ENCODE assay signal across 1 cellular context in the genomic region with DNA sequence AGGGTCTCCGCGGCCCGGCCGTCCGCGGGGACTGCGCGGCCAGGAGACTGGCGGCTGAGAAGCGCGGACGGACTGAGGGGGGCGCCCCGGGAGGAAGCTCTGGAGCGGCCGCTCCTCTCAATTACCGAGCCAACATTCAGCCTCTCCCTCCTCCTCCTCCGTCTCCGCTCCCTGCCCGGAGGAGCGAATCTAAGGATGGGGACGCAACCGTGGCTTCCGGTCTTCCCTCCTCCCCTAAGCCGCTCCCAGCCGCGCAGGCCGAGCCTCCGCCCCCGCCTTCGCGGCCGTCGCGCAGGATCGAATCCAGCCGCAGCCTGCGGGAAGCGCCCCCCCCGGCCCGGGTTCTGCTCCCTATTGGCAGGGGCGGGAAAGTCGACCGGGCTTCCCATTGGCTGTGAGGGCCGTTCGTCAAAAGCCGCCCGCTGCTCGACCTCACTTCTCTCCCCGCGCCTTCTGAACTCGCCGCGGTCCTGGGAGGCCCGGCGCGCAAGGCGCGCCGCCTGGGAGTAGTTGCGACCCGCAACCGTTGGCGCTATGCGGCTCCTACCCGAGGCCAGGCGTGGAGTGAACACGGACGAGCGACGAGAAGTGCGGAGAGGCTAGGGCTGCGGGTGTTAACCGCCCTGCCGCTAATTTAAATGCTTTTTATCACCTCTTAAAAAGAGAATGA.
TF ChIP-seq lines count a peak whose summit lies in the region.

Gene HNRNPLL (minus strand): TSS at position 197 of the 670 bp plus-strand sequence. CDS start 302 bp downstream, outside the sequence.

TF ChIP-seq in K562, 482 proteins besides CTCF, POLR2A, EP300 and RAD21 (continued from another document and continues in another):
- TF ChIP-seq GTF3C2 (IDR thresholded peaks at IDR 0.05; ENCODE audit: borderline replicate concordance, extremely low read depth, insufficient read length) (peak; percentile 86), FOXJ3 (CRISPR knock-in tag; IDR thresholded peaks at IDR 0.05) (no peak), CBFB (CRISPR knock-in tag; IDR thresholded peaks at IDR 0.05) (no peak), ZFP36 (IDR thresholded peaks at IDR 0.05; ENCODE audit: low read depth, low read length, partially characterized antibody) (peak; percentile 30), SREBF2 (CRISPR knock-in tag; IDR thresholded peaks at IDR 0.05) (no peak), SRSF9 (IDR thresholded peaks at IDR 0.05; ENCODE audit: borderline replicate concordance, low read depth, low read length) (no peak), DACH1 (IDR thresholded peaks at IDR 0.05; ENCODE audit: partially characterized antibody) (no peak), SUPT5H (IDR thresholded peaks at IDR 0.05) (peak; percentile 88), ZNF764 (CRISPR knock-in tag; IDR thresholded peaks at IDR 0.05; ENCODE audit: low read depth) (no peak), BDP1 (IDR thresholded peaks at IDR 0.05; ENCODE audit: insufficient read depth, insufficient read length) (no peak), OTX1 (CRISPR knock-in tag; IDR thresholded peaks at IDR 0.05) (no peak), NFXL1 (CRISPR knock-in tag; IDR thresholded peaks at IDR 0.05) (no peak), FOXK2 (conservative IDR thresholded peaks at IDR 0.05 in 1 of 2, IDR thresholded peaks at IDR 0.05 in 1 of 2; ENCODE audit: low read depth in 2 of 2) (no peak), ZKSCAN3 (CRISPR knock-in tag; IDR thresholded peaks at IDR 0.05) (no peak), ZC3H11A (IDR thresholded peaks at IDR 0.05; ENCODE audit: low read depth, low read length) (no peak), ZNF12 (CRISPR knock-in tag; IDR thresholded peaks at IDR 0.05) (no peak), CTBP1 (IDR thresholded peaks at IDR 0.05; ENCODE audit: borderline replicate concordance) (peak; percentile 97), MED1 (CRISPR knock-in tag; IDR thresholded peaks at IDR 0.05; ENCODE audit: borderline replicate concordance) (no peak), HMG20A (CRISPR knock-in tag; conservative IDR thresholded peaks at IDR 0.05) (no peak), ZZZ3 (IDR thresholded peaks at IDR 0.05) (no peak), HMG20B (CRISPR knock-in tag; IDR thresholded peaks at IDR 0.05) (no peak), CAMTA2 (CRISPR knock-in tag; conservative IDR thresholded peaks at IDR 0.05) (no peak), PRPF4 (IDR thresholded peaks at IDR 0.05; ENCODE audit: insufficient read depth, low read depth, low read length, poor library complexity, severe bottlenecking) (no peak), CUX1 (CRISPR knock-in tag; IDR thresholded peaks at IDR 0.05) (no peak), NCOR1 (IDR thresholded peaks at IDR 0.05) (no peak), NELFE (IDR thresholded peaks at IDR 0.05; ENCODE audit: insufficient read depth, insufficient read length) (no peak), SAFB (IDR thresholded peaks at IDR 0.05; ENCODE audit: borderline replicate concordance, low read depth, low read length) (0 out of 2 replicates have a peak, but pooled peaks have one; percentile 56), MBD2 (IDR thresholded peaks at IDR 0.05; ENCODE audit: borderline replicate concordance, low read depth) (peak; percentile 88), KDM1A (IDR thresholded peaks at IDR 0.05) (no peak), POLR2H (tag; IDR thresholded peaks at IDR 0.05; ENCODE audit: low read depth) (peak; percentile 83), HEY1 (CRISPR knock-in tag; IDR thresholded peaks at IDR 0.05; ENCODE audit: borderline replicate concordance) (no peak), XRCC3 (IDR thresholded peaks at IDR 0.05) (no peak), SETDB1 (IDR thresholded peaks at IDR 0.05; ENCODE audit: low read length) (no peak), SRF (CRISPR knock-in tag; IDR thresholded peaks at IDR 0.05) (peak in 1 of 2 experiments; percentile 56; a peak in 2 of 4 replicates), ZNF586 (CRISPR knock-in tag; conservative IDR thresholded peaks at IDR 0.05) (0 out of 2 replicates have a peak, but pooled peaks have one; percentile 55), ZNF324 (CRISPR knock-in tag; IDR thresholded peaks at IDR 0.05) (no peak), ZNF77 (CRISPR knock-in tag; IDR thresholded peaks at IDR 0.05) (no peak), RBM15 (IDR thresholded peaks at IDR 0.05; ENCODE audit: insufficient read depth, low read length) (no peak), ZNF224 (CRISPR knock-in tag; IDR thresholded peaks at IDR 0.05) (no peak), STAT5A (IDR thresholded peaks at IDR 0.05; ENCODE audit: borderline replicate concordance, low read length) (no peak), CEBPG (CRISPR knock-in tag; IDR thresholded peaks at IDR 0.05) (no peak), CEBPG (tag; conservative IDR thresholded peaks at IDR 0.05 in 1 of 2, IDR thresholded peaks at IDR 0.05 in 1 of 2) (no peak), THRAP3 (IDR thresholded peaks at IDR 0.05; ENCODE audit: borderline replicate concordance) (no peak)
- TF ChIP-seq, protein P1, sequence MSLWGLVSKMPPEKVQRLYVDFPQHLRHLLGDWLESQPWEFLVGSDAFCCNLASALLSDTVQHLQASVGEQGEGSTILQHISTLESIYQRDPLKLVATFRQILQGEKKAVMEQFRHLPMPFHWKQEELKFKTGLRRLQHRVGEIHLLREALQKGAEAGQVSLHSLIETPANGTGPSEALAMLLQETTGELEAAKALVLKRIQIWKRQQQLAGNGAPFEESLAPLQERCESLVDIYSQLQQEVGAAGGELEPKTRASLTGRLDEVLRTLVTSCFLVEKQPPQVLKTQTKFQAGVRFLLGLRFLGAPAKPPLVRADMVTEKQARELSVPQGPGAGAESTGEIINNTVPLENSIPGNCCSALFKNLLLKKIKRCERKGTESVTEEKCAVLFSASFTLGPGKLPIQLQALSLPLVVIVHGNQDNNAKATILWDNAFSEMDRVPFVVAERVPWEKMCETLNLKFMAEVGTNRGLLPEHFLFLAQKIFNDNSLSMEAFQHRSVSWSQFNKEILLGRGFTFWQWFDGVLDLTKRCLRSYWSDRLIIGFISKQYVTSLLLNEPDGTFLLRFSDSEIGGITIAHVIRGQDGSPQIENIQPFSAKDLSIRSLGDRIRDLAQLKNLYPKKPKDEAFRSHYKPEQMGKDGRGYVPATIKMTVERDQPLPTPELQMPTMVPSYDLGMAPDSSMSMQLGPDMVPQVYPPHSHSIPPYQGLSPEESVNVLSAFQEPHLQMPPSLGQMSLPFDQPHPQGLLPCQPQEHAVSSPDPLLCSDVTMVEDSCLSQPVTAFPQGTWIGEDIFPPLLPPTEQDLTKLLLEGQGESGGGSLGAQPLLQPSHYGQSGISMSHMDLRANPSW (CRISPR knock-in tag; IDR thresholded peaks at IDR 0.05): no peak; the same call in 1 of the 2 replicates
- TF ChIP-seq, protein P2, sequence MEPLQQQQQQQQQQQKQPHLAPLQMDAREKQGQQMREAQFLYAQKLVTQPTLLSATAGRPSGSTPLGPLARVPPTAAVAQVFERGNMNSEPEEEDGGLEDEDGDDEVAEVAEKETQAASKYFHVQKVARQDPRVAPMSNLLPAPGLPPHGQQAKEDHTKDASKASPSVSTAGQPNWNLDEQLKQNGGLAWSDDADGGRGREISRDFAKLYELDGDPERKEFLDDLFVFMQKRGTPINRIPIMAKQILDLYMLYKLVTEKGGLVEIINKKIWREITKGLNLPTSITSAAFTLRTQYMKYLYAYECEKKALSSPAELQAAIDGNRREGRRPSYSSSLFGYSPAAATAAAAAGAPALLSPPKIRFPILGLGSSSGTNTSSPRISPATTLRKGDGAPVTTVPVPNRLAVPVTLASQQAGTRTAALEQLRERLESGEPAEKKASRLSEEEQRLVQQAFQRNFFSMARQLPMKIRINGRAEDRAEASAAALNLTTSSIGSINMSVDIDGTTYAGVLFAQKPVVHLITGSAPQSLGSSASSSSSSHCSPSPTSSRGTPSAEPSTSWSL (CRISPR knock-in tag; IDR thresholded peaks at IDR 0.05; ENCODE audit: borderline replicate concordance): no peak
- TF ChIP-seq, protein P3, sequence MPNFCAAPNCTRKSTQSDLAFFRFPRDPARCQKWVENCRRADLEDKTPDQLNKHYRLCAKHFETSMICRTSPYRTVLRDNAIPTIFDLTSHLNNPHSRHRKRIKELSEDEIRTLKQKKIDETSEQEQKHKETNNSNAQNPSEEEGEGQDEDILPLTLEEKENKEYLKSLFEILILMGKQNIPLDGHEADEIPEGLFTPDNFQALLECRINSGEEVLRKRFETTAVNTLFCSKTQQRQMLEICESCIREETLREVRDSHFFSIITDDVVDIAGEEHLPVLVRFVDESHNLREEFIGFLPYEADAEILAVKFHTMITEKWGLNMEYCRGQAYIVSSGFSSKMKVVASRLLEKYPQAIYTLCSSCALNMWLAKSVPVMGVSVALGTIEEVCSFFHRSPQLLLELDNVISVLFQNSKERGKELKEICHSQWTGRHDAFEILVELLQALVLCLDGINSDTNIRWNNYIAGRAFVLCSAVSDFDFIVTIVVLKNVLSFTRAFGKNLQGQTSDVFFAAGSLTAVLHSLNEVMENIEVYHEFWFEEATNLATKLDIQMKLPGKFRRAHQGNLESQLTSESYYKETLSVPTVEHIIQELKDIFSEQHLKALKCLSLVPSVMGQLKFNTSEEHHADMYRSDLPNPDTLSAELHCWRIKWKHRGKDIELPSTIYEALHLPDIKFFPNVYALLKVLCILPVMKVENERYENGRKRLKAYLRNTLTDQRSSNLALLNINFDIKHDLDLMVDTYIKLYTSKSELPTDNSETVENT (CRISPR knock-in tag; IDR thresholded peaks at IDR 0.05): peak; percentile 92; the same call in 1 of the 2 replicates
- TF ChIP-seq, protein P4, sequence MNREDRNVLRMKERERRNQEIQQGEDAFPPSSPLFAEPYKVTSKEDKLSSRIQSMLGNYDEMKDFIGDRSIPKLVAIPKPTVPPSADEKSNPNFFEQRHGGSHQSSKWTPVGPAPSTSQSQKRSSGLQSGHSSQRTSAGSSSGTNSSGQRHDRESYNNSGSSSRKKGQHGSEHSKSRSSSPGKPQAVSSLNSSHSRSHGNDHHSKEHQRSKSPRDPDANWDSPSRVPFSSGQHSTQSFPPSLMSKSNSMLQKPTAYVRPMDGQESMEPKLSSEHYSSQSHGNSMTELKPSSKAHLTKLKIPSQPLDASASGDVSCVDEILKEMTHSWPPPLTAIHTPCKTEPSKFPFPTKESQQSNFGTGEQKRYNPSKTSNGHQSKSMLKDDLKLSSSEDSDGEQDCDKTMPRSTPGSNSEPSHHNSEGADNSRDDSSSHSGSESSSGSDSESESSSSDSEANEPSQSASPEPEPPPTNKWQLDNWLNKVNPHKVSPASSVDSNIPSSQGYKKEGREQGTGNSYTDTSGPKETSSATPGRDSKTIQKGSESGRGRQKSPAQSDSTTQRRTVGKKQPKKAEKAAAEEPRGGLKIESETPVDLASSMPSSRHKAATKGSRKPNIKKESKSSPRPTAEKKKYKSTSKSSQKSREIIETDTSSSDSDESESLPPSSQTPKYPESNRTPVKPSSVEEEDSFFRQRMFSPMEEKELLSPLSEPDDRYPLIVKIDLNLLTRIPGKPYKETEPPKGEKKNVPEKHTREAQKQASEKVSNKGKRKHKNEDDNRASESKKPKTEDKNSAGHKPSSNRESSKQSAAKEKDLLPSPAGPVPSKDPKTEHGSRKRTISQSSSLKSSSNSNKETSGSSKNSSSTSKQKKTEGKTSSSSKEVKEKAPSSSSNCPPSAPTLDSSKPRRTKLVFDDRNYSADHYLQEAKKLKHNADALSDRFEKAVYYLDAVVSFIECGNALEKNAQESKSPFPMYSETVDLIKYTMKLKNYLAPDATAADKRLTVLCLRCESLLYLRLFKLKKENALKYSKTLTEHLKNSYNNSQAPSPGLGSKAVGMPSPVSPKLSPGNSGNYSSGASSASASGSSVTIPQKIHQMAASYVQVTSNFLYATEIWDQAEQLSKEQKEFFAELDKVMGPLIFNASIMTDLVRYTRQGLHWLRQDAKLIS (CRISPR knock-in tag; IDR thresholded peaks at IDR 0.05): no peak; the same call in 1 of the 2 replicates
